In the genomic region with DNA sequence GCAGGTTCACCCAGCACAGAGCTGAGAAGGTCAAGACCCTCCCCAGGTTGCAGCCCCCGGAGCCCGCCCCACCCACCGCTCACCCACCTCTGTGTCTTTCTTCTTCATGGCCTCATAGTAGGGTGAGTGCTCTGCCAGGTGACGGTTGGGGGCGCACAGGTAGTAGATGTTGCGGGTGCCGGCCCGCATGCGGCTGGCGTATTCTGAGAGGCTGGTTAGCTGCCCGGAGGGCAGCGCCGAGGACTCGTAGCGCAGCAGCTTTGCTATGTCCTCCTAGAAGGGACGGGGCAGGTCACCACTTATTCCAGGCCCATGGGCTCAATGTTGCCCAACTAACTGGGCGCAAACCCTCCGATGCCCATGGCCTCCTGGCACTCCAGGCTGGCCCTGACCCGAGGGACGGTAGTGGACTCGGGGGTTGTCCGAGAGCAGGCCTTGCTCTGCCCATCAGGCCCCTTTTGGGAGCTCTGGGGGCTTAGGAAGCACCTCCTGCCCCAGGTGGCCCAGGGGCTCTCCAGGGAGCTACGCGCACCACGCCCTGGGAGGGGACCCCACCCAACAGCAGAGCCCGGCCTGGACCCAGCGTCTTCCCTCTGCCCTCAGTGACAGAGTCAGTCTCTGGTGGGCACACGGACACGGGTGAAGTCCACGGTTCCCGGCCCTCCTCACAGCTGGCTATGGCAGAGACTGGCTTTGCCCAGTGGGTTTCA, we compare ENCODE assay signal across 1 cellular context.
TF ChIP-seq lines count a peak whose summit lies in the region.

No MANE protein-coding gene starts in this region.

TF ChIP-seq in K562, 482 proteins besides CTCF, POLR2A, EP300 and RAD21:
- peak; percentile 62 for TF ChIP-seq RBM22 (IDR thresholded peaks at IDR 0.05; ENCODE audit: low read depth, low read length, poor library complexity, severe bottlenecking)
- peak; percentile 60 for TF ChIP-seq POLR2G (IDR thresholded peaks at IDR 0.05; ENCODE audit: low read depth, low read length)
- TF ChIP-seq XRCC4 (IDR thresholded peaks at IDR 0.05; ENCODE audit: extremely low read depth, insufficient read depth, insufficient read length): no peak
